Comparison of ENCODE assay signal across 9 cellular contexts in genomic region chr15:43249699-43250203, GRCh38. TPM values are rescaled to one million over a fixed set of nuclear protein-coding genes. Genes with fewer than 3 reads are reported as not detected.
A peak's percentile ranks its signal among the peaks of the same experiment; 100 is the strongest.
DNase-seq lines count a peak whose midpoint lies in the region; ATAC-seq and TF ChIP-seq lines count a peak whose summit lies in the region.
"Had no signal": no experiment of that assay in that cellular context is flagged by ENCODE, and none has a peak within 500 bp of the region (broad histone marks: within the 10 kb centered on the region; RNA-seq: fewer than 3 reads in every experiment).

No MANE protein-coding gene starts in this region.

- no peak for TF ChIP-seq CTCF in choroid plexus epithelial cell (conservative IDR thresholded peaks at IDR 0.05; ENCODE audit: low read depth, low read length)

- DNase-seq in Daoy (ENCODE audit: low read depth) (peak; percentile 97), M059J (ENCODE audit: low read depth) (peak; percentile 97), choroid plexus epithelial cell (ENCODE audit: low read depth) (peak; percentile 96), erythroblast (lab: John Stamatoyannopoulos, UW) (no peak), DMS153 (lab: John Stamatoyannopoulos, UW) (no peak), NCI-H774 (lab: John Stamatoyannopoulos, UW) (no peak)

- no peak overlapping the region for H3K4me3 ChIP-seq in choroid plexus epithelial cell (ENCODE audit: low read depth, low read length)
- H3K4me3 ChIP-seq: ascending aorta had no signal

- peak; percentile 41 for ATAC-seq in GM21381 (IDR thresholded peaks at IDR 0.05; ENCODE audit: unreplicated experiment)
- ATAC-seq in HG02623 (IDR thresholded peaks at IDR 0.05; ENCODE audit: unreplicated experiment), result no peak

- no peak for TF ChIP-seq POLR2A in erythroblast (IDR thresholded peaks at IDR 0.05; ENCODE audit: low read length)

RNA-seq across cellular contexts. Expression of gene TGM5, which starts 17.0 kb away (rescaled TPM):
- 0.51 TPM in 1 of 2 replicates, not detected in the other for total RNA-seq in Daoy (2014; rRNA removed; shearing (Covaris generic))
- not detected in 2 replicates for total RNA-seq in M059J (2014; rRNA removed; shearing (Covaris generic))
- total RNA-seq: ascending aorta had no signal

RNA-seq across cellular contexts. Expression of gene EPB42, which starts 28.9 kb away (rescaled TPM):
- not detected in 2 replicates for total RNA-seq in Daoy (2014; rRNA removed; shearing (Covaris generic))
- not detected in 2 replicates for total RNA-seq in M059J (2014; rRNA removed; shearing (Covaris generic))
- total RNA-seq: ascending aorta had no signal

RNA-seq across cellular contexts. Expression of gene TGM7, which starts 52.3 kb away (rescaled TPM):
- not detected in 2 replicates for total RNA-seq in Daoy (2014; rRNA removed; shearing (Covaris generic))
- total RNA-seq in M059J (2014; rRNA removed; shearing (Covaris generic)), result not detected in 2 replicates
- total RNA-seq: ascending aorta had no signal

Comparison
In these comparisons a context has a peak if more than half of its experiments do, and no peak if none do; other contexts are left out.
1. DNase-seq: peak in Daoy (single experiment), M059J (single experiment) and choroid plexus epithelial cell (single experiment); none in erythroblast (0 of 2), DMS153 (single experiment) and NCI-H774 (single experiment).